ENCODE assay signal across 3 cellular contexts in the genomic region with DNA sequence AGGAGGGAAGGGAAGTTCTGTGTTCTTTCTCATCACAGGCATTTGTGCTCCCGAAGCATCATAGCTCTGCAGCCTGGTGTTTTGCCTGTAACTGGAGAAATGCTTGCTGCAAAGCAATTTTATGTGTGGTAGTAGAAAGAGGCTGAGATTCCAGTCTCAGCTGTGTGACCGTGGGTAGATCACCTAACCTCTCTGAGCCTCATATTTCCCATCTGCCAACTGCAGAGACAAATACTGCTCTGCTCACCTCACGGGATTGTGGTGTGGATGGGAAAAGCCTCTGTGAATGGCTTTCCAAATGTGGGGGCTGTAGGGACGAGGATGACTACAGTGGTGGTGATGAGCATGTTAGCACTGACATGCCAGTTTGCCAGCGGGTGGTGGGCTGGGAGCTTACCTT.
A peak's percentile ranks its signal among the peaks of the same experiment; 100 is the strongest.
TF ChIP-seq lines count a peak whose summit lies in the region.

No MANE protein-coding gene starts in this region.

TF ChIP-seq in A549, 52 proteins besides CTCF, POLR2A, EP300 and RAD21 (continued from another document):
- TF ChIP-seq HEYL (CRISPR knock-in tag; IDR thresholded peaks at IDR 0.05), result no peak

TF ChIP-seq in GM23338, 12 proteins besides CTCF, POLR2A, EP300 and RAD21 (continues in another document):
- TF ChIP-seq, protein P1, sequence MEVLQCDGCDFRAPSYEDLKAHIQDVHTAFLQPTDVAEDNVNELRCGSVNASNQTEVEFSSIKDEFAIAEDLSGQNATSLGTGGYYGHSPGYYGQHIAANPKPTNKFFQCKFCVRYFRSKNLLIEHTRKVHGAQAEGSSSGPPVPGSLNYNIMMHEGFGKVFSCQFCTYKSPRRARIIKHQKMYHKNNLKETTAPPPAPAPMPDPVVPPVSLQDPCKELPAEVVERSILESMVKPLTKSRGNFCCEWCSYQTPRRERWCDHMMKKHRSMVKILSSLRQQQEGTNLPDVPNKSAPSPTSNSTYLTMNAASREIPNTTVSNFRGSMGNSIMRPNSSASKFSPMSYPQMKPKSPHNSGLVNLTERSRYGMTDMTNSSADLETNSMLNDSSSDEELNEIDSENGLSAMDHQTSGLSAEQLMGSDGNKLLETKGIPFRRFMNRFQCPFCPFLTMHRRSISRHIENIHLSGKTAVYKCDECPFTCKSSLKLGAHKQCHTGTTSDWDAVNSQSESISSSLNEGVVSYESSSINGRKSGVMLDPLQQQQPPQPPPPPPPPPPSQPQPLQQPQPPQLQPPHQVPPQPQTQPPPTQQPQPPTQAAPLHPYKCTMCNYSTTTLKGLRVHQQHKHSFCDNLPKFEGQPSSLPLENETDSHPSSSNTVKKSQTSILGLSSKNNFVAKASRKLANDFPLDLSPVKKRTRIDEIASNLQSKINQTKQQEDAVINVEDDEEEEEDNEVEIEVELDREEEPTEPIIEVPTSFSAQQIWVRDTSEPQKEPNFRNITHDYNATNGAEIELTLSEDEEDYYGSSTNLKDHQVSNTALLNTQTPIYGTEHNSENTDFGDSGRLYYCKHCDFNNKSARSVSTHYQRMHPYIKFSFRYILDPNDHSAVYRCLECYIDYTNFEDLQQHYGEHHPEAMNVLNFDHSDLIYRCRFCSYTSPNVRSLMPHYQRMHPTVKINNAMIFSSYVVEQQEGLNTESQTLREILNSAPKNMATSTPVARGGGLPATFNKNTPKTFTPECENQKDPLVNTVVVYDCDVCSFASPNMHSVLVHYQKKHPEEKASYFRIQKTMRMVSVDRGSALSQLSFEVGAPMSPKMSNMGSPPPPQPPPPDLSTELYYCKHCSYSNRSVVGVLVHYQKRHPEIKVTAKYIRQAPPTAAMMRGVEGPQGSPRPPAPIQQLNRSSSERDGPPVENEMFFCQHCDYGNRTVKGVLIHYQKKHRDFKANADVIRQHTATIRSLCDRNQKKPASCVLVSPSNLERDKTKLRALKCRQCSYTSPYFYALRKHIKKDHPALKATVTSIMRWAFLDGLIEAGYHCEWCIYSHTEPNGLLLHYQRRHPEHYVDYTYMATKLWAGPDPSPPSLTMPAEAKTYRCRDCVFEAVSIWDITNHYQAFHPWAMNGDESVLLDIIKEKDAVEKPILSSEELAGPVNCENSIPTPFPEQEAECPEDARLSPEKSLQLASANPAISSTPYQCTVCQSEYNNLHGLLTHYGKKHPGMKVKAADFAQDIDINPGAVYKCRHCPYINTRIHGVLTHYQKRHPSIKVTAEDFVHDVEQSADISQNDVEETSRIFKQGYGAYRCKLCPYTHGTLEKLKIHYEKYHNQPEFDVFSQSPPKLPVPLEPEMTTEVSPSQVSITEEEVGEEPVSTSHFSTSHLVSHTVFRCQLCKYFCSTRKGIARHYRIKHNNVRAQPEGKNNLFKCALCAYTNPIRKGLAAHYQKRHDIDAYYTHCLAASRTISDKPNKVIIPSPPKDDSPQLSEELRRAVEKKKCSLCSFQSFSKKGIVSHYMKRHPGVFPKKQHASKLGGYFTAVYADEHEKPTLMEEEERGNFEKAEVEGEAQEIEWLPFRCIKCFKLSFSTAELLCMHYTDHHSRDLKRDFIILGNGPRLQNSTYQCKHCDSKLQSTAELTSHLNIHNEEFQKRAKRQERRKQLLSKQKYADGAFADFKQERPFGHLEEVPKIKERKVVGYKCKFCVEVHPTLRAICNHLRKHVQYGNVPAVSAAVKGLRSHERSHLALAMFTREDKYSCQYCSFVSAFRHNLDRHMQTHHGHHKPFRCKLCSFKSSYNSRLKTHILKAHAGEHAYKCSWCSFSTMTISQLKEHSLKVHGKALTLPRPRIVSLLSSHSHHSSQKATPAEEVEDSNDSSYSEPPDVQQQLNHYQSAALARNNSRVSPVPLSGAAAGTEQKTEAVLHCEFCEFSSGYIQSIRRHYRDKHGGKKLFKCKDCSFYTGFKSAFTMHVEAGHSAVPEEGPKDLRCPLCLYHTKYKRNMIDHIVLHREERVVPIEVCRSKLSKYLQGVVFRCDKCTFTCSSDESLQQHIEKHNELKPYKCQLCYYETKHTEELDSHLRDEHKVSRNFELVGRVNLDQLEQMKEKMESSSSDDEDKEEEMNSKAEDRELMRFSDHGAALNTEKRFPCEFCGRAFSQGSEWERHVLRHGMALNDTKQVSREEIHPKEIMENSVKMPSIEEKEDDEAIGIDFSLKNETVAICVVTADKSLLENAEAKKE (CRISPR knock-in tag; IDR thresholded peaks at IDR 0.05), result no peak
- no peak for TF ChIP-seq EZH2 (IDR thresholded peaks at IDR 0.05; ENCODE audit: low read depth, unreplicated experiment)
- TF ChIP-seq EZH2phosphoT487 (IDR thresholded peaks at IDR 0.05; ENCODE audit: unreplicated experiment), result no peak
- TF ChIP-seq, protein P2, sequence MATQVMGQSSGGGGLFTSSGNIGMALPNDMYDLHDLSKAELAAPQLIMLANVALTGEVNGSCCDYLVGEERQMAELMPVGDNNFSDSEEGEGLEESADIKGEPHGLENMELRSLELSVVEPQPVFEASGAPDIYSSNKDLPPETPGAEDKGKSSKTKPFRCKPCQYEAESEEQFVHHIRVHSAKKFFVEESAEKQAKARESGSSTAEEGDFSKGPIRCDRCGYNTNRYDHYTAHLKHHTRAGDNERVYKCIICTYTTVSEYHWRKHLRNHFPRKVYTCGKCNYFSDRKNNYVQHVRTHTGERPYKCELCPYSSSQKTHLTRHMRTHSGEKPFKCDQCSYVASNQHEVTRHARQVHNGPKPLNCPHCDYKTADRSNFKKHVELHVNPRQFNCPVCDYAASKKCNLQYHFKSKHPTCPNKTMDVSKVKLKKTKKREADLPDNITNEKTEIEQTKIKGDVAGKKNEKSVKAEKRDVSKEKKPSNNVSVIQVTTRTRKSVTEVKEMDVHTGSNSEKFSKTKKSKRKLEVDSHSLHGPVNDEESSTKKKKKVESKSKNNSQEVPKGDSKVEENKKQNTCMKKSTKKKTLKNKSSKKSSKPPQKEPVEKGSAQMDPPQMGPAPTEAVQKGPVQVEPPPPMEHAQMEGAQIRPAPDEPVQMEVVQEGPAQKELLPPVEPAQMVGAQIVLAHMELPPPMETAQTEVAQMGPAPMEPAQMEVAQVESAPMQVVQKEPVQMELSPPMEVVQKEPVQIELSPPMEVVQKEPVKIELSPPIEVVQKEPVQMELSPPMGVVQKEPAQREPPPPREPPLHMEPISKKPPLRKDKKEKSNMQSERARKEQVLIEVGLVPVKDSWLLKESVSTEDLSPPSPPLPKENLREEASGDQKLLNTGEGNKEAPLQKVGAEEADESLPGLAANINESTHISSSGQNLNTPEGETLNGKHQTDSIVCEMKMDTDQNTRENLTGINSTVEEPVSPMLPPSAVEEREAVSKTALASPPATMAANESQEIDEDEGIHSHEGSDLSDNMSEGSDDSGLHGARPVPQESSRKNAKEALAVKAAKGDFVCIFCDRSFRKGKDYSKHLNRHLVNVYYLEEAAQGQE (IDR thresholded peaks at IDR 0.05; ENCODE audit: unreplicated experiment), result no peak
- no peak for TF ChIP-seq CREB1 (CRISPR knock-in tag; IDR thresholded peaks at IDR 0.05; ENCODE audit: low read depth)
- TF ChIP-seq JUNB (IDR thresholded peaks at IDR 0.05; ENCODE audit: unreplicated experiment), result no peak
- no peak for TF ChIP-seq POLR2AphosphoS5 (IDR thresholded peaks at IDR 0.05; ENCODE audit: low read depth)
- TF ChIP-seq NANOG (IDR thresholded peaks at IDR 0.05; ENCODE audit: borderline replicate concordance), result no peak
- no peak for TF ChIP-seq ZNF114 (CRISPR knock-in tag; IDR thresholded peaks at IDR 0.05)
- no peak for TF ChIP-seq ZNF331 (CRISPR knock-in tag; IDR thresholded peaks at IDR 0.05; ENCODE audit: low read depth)
- TF ChIP-seq STAT1 (IDR thresholded peaks at IDR 0.05; ENCODE audit: unreplicated experiment), result no peak

TF ChIP-seq in K562, 482 proteins besides CTCF, POLR2A, EP300 and RAD21 (continued from another document):
- TF ChIP-seq SRSF9 (IDR thresholded peaks at IDR 0.05; ENCODE audit: borderline replicate concordance, low read depth, low read length) (no peak), EP400 (IDR thresholded peaks at IDR 0.05) (no peak), BCOR (IDR thresholded peaks at IDR 0.05) (0 out of 2 replicates have a peak, but pooled peaks have one; percentile 9), HDAC3 (IDR thresholded peaks at IDR 0.05; ENCODE audit: borderline replicate concordance, partially characterized antibody) (no peak), ZFP36 (IDR thresholded peaks at IDR 0.05; ENCODE audit: low read depth, low read length, partially characterized antibody) (peak; percentile 79)
